Comparison of ENCODE assay signal across 11 cellular contexts in genomic region chr11:117171648-117172051, GRCh38. TPM values are rescaled to one million over a fixed set of nuclear protein-coding genes. Genes with fewer than 3 reads are reported as not detected.
DNase-seq lines count a peak whose midpoint lies in the region; ATAC-seq and TF ChIP-seq lines count a peak whose summit lies in the region.
"Had no signal": no experiment of that assay in that cellular context is flagged by ENCODE, and none has a peak within 500 bp of the region (broad histone marks: within the 10 kb centered on the region; RNA-seq: fewer than 3 reads in every experiment).

No MANE protein-coding gene starts in this region.

- H3K9me3 ChIP-seq in left ventricle myocardium inferior (replicated peaks) (no peaks in the 10 kb centered on the region), ascending aorta (no peaks in the 10 kb centered on the region)
- H3K9me3 ChIP-seq: MG63 had no signal

- POLR2A ChIA-PET in activated CD8-positive, alpha-beta T cell treated with anti-CD3 and anti-CD28 coated beads, Interleukin-2, amount 10 ng/mL, durations not matched to agents 7 days and 5 days (lab: Charles Lee) = no interaction called here

- H3K27me3 ChIP-seq in left ventricle myocardium inferior (ENCODE audit: low read depth) (no peaks in the 10 kb centered on the region), ascending aorta (no peaks in the 10 kb centered on the region)
- H3K27me3 ChIP-seq: MG63 had no signal

- DNase-seq in ELF-1 (ENCODE audit: low read depth, low spot score) (peak; percentile 55), left ventricle myocardium inferior (no peak), renal cortical epithelial cell (ENCODE audit: low read depth) (peak; percentile 43), ascending aorta (ENCODE audit: low spot score in 2 of 2) (no peak), HuH-7 (ENCODE audit: low spot score) (no peak)
- no peak for DNase-seq in activated CD8-positive, alpha-beta T cell treated with anti-CD3 and anti-CD28 coated beads, Interleukin-2, amount 10 ng/mL, durations not matched to agents 7 days and 5 days
- DNase-seq: activated naive CD4-positive, alpha-beta T cell treated with Interleukin-2 at 50 U/mL for 16 hours; MG63; midbrain had no signal

- peak overlapping the region; percentile 11 for H3K27ac Mint-ChIP-seq in activated CD8-positive, alpha-beta T cell treated with anti-CD3 and anti-CD28 coated beads, Interleukin-2, amount 10 ng/mL, durations not matched to agents 7 days and 5 days

- intact Hi-C loops in left ventricle myocardium inferior (cut with micrococcal nuclease) (no loop called here), ascending aorta (cut with DNase I) (loop anchor here (10.0 kb wide), 1 partner anchor 143 kb away; the partner anchor contains the start of gene BACE1)

- H3K4me3 ChIP-seq in left ventricle myocardium inferior (no peak overlapping the region), ascending aorta (no peak overlapping the region)
- H3K4me3 ChIP-seq: MG63 had no signal

- H3K36me3 ChIP-seq in left ventricle myocardium inferior = peaks cover 40% of the 10 kb centered on the region
- peaks cover 14 to 25% of the 10 kb centered on the region in 2 donors for H3K36me3 ChIP-seq in ascending aorta

- no peaks in the 10 kb centered on the region for H3K9me3 Mint-ChIP-seq in activated CD8-positive, alpha-beta T cell treated with anti-CD3 and anti-CD28 coated beads, Interleukin-2, amount 10 ng/mL, durations not matched to agents 7 days and 5 days (ENCODE audit: insufficient read depth)

- H3K27ac ChIP-seq in left ventricle myocardium inferior (replicated peaks) (peak overlapping the region; percentile 47), ascending aorta (peak overlapping the region in 1 of 2 donors; percentile 22)

- H3K36me3 Mint-ChIP-seq in activated CD8-positive, alpha-beta T cell treated with anti-CD3 and anti-CD28 coated beads, Interleukin-2, amount 10 ng/mL, durations not matched to agents 7 days and 5 days (ENCODE audit: low read depth) = peaks cover 30% of the 10 kb centered on the region

- no peak overlapping the region for H3K4me3 Mint-ChIP-seq in activated CD8-positive, alpha-beta T cell treated with anti-CD3 and anti-CD28 coated beads, Interleukin-2, amount 10 ng/mL, durations not matched to agents 7 days and 5 days

- peaks cover 11% of the 10 kb centered on the region for H3K4me1 Mint-ChIP-seq in activated CD8-positive, alpha-beta T cell treated with anti-CD3 and anti-CD28 coated beads, Interleukin-2, amount 10 ng/mL, durations not matched to agents 7 days and 5 days (ENCODE audit: low read depth)

- TF ChIP-seq CTCF in left ventricle myocardium inferior (IDR thresholded peaks at IDR 0.05; ENCODE audit: borderline replicate concordance) (no peak), ascending aorta (IDR thresholded peaks at IDR 0.05) (no peak)

- H3K4me1 ChIP-seq in left ventricle myocardium inferior (peaks cover 30% of the 10 kb centered on the region), ascending aorta (no peaks in the 10 kb centered on the region)

- CTCF ChIA-PET in activated CD8-positive, alpha-beta T cell treated with anti-CD3 and anti-CD28 coated beads, Interleukin-2, amount 10 ng/mL, durations not matched to agents 7 days and 5 days (lab: Charles Lee) = interaction anchor here (0.8 to 1.7 kb wide), 4 partner anchors 9 to 65 kb away, joined by 3 to 11 read pairs (median 5); partner anchors contain the start of gene PAFAH1B2

- H3K27me3 Mint-ChIP-seq in activated CD8-positive, alpha-beta T cell treated with anti-CD3 and anti-CD28 coated beads, Interleukin-2, amount 10 ng/mL, durations not matched to agents 7 days and 5 days (ENCODE audit: low read depth) = no peaks in the 10 kb centered on the region

- no peak for ATAC-seq in activated CD8-positive, alpha-beta T cell treated with anti-CD3 and anti-CD28 coated beads, Interleukin-2, amount 10 ng/mL, durations not matched to agents 7 days and 5 days
- ATAC-seq in GM18868 (IDR thresholded peaks at IDR 0.05; ENCODE audit: unreplicated experiment) (no peak), HG02981 (IDR thresholded peaks at IDR 0.05; ENCODE audit: unreplicated experiment) (no peak)

RNA-seq across cellular contexts. Expression of gene SIDT2, which starts 6.9 kb away (rescaled TPM):
- 10 to 100 TPM; 20.2 to 23.6 TPM for total RNA-seq in activated CD8-positive, alpha-beta T cell treated with anti-CD3 and anti-CD28 coated beads, Interleukin-2, amount 10 ng/mL, durations not matched to agents 7 days and 5 days
- total RNA-seq in left ventricle myocardium inferior (23.5 TPM), renal cortical epithelial cell (5.4 and 35.5 TPM in 2 replicates), ascending aorta (45.4 TPM)

RNA-seq across cellular contexts. Expression of gene TAGLN, which starts 27.5 kb away (rescaled TPM):
- 1 to 10 TPM; 2.4 to 2.6 TPM for total RNA-seq in activated CD8-positive, alpha-beta T cell treated with anti-CD3 and anti-CD28 coated beads, Interleukin-2, amount 10 ng/mL, durations not matched to agents 7 days and 5 days
- 113 TPM for total RNA-seq in left ventricle myocardium inferior
- total RNA-seq in renal cortical epithelial cell = 68.5 and 487 TPM in 2 replicates
- total RNA-seq in ascending aorta = 6,542 TPM

RNA-seq across cellular contexts. Expression of gene PAFAH1B2, which starts 27.6 kb away (rescaled TPM):
- total RNA-seq in activated CD8-positive, alpha-beta T cell treated with anti-CD3 and anti-CD28 coated beads, Interleukin-2, amount 10 ng/mL, durations not matched to agents 7 days and 5 days = 10 to 100 TPM; 56.5 to 60.0 TPM
- 51.5 TPM for total RNA-seq in left ventricle myocardium inferior
- 238 and 242 TPM in 2 replicates for total RNA-seq in renal cortical epithelial cell
- 60.7 TPM for total RNA-seq in ascending aorta

Comparison
In these comparisons a context has a peak if more than half of its experiments do, and no peak if none do; other contexts are left out.
1. DNase-seq: peak in ELF-1 (single experiment) and renal cortical epithelial cell (single experiment); none in activated CD8-positive, alpha-beta T cell treated with anti-CD3 and anti-CD28 coated beads, Interleukin-2, amount 10 ng/mL, durations not matched to agents 7 days and 5 days (single experiment), left ventricle myocardium inferior (single experiment), ascending aorta (0 of 2) and HuH-7 (single experiment).
2. RNA of gene TAGLN, which starts 27.5 kb away (total RNA-seq): 6,542 TPM in ascending aorta (single experiment); 113 TPM in left ventricle myocardium inferior (single experiment), 68.5 to 487 TPM in renal cortical epithelial cell and 2.4 to 2.6 TPM in activated CD8-positive, alpha-beta T cell treated with anti-CD3 and anti-CD28 coated beads, Interleukin-2, amount 10 ng/mL, durations not matched to agents 7 days and 5 days; every median in the first group is over 10 times any median in the second.